2 cellular contexts compared by ENCODE assay signal in genomic region chr19:10282043-10282442, GRCh38. TPM values are rescaled to one million over a fixed set of nuclear protein-coding genes. Genes with fewer than 3 reads are reported as not detected.
"Had no signal": no experiment of that assay in that cellular context is flagged by ENCODE, and none has a peak within 500 bp of the region (broad histone marks: within the 10 kb centered on the region; RNA-seq: fewer than 3 reads in every experiment).

No MANE protein-coding gene starts in this region.

RNA-seq across cellular contexts. Expression of gene ICAM4, which starts 4.7 kb away (rescaled TPM):
- total RNA-seq: HT1080 had no signal

RNA-seq across cellular contexts. Expression of gene ICAM5, which starts 7.7 kb away (rescaled TPM):
- polyA plus RNA-seq: IgD-negative memory B cell had no signal
